Comparison of ENCODE assay signal across 1 cellular context in the genomic region with DNA sequence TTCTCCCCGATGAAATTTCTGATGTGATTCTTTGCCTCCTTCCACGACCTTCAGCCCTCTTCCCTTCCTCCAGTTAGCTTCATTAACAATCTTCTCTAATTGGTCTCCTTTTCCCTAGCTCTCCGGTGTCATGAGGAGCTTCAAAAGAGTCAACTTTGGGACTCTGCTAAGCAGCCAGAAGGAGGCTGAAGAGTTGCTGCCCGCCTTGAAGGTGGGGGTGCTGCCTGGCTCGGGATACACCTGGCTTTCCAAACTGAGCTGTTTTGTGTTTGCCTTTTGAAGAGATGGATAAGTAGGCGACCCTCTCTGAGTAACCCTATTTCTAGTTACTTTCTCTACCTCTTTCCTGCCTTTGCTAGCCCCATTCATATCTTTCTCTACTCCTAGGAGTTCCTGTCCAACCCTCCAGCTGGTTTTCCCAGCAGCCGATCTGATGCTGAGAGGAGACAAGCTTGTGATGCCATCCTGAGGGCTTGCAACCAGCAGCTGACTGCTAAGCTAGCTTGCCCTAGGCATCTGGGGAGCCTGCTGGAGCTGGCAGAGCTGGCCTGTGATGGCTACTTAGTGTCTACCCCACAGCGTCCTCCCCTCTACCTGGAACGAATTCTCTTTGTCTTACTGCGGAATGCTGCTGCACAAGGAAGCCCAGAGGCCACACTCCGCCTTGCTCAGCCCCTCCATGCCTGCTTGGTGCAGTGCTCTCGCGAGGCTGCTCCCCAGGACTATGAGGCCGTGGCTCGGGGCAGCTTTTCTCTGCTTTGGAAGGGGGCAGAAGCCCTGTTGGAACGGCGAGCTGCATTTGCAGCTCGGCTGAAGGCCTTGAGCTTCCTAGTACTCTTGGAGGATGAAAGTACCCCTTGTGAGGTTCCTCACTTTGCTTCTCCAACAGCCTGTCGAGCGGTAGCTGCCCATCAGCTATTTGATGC.
TF ChIP-seq lines count a peak whose summit lies in the region.

No MANE protein-coding gene starts in this region.

TF ChIP-seq in HepG2, 621 proteins besides CTCF, POLR2A, EP300 and RAD21:
- TF ChIP-seq ZNF605 (CRISPR knock-in tag; IDR thresholded peaks at IDR 0.05) (0 out of 2 replicates have a peak, but pooled peaks have one; percentile 29), ZNF432 (CRISPR knock-in tag; IDR thresholded peaks at IDR 0.05; ENCODE audit: borderline replicate concordance) (no peak), KAT7 (CRISPR knock-in tag; IDR thresholded peaks at IDR 0.05; ENCODE audit: borderline replicate concordance) (0 out of 2 replicates have a peak, but pooled peaks have one; percentile 29)
